In genomic region chr6:125316621-125317020, GRCh38 we compare ENCODE assay signal across 1 cellular context.
TF ChIP-seq lines count a peak whose summit lies in the region.

No MANE protein-coding gene starts in this region.

TF ChIP-seq in H1, 55 proteins besides CTCF, POLR2A, EP300 and RAD21 (continued from another document):
- TF ChIP-seq BRCA1 (IDR thresholded peaks at IDR 0.05; ENCODE audit: low read depth, low read length) (no peak), KDM4A (IDR thresholded peaks at IDR 0.05; ENCODE audit: low read depth, low read length, severe bottlenecking) (no peak), SUZ12 (IDR thresholded peaks at IDR 0.05; ENCODE audit: low read length) (no peak), CHD2 (IDR thresholded peaks at IDR 0.05; ENCODE audit: low read length) (no peak), SP2 (IDR thresholded peaks at IDR 0.05; ENCODE audit: low read length) (no peak), ATF2 (IDR thresholded peaks at IDR 0.05; ENCODE audit: low read length) (no peak), CTBP2 (IDR thresholded peaks at IDR 0.05; ENCODE audit: borderline replicate concordance, insufficient read depth, insufficient read length, low read length) (no peak), CREB1 (IDR thresholded peaks at IDR 0.05) (no peak), POLR2AphosphoS5 (IDR thresholded peaks at IDR 0.05; ENCODE audit: low read depth, low read length) (no peak), EZH2 (IDR thresholded peaks at IDR 0.05; ENCODE audit: low read depth, low read length, severe bottlenecking) (no peak), NRF1 (IDR thresholded peaks at IDR 0.05; ENCODE audit: low read depth, low read length) (no peak)
